In the genomic region with DNA sequence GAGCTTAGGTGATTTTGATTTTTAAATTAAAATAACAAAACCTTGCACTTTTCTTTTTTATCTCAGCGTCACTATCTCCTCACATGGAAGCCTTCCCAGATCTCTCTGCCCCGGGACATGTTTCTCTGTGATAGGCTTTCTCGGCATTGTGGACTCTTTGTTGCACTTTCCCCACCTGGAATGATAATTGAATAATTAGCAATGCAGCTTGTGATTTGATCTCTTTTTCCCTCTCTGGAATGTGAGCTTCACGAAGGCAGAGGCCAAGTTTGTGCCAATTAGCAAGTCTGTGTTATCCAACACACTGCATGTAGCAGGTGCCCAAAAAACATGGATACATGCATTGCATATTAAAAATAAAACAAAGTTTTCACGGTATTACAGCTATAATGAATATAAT, we compare ENCODE assay signal across 24 cellular contexts.
"Had no signal": no experiment of that assay in that cellular context is flagged by ENCODE, and none has a peak within 500 bp of the region (broad histone marks: within the 10 kb centered on the region; RNA-seq: fewer than 3 reads in every experiment).

No MANE protein-coding gene starts in this region.

- H3K27ac Mint-ChIP-seq: naive thymus-derived CD4-positive, alpha-beta T cell; nephron; stimulated activated effector memory CD8-positive, alpha-beta T cell treated with anti-CD3 and anti-CD28 coated beads, Interleukin-12 subunit alpha, Interleukin-12 subunit beta, amount 100 ng/mL, for 72 hours had no signal

- H3K36me3 Mint-ChIP-seq: stimulated activated effector memory CD8-positive, alpha-beta T cell treated with anti-CD3 and anti-CD28 coated beads, Interleukin-12 subunit alpha, Interleukin-12 subunit beta, amount 100 ng/mL, for 72 hours had no signal

- H3K27me3 Mint-ChIP-seq: central memory CD8-positive, alpha-beta T cell had no signal

- H3K4me1 ChIP-seq: esophagus squamous epithelium, heart right ventricle, lower lobe of right lung had no signal

- H3K9me3 ChIP-seq: esophagus squamous epithelium, heart right ventricle, lower lobe of right lung, prostate gland, right atrium auricular region, transverse colon had no signal

- H3K4me3 Mint-ChIP-seq: central memory CD8-positive, alpha-beta T cell; naive thymus-derived CD4-positive, alpha-beta T cell; nephron; stimulated activated effector memory CD8-positive, alpha-beta T cell treated with anti-CD3 and anti-CD28 coated beads, Interleukin-12 subunit alpha, Interleukin-12 subunit beta, amount 100 ng/mL, for 72 hours had no signal

- H3K27ac ChIP-seq: coronary artery, esophagus squamous epithelium, heart right ventricle, lower lobe of right lung, prostate gland, right atrium auricular region, transverse colon had no signal

- H3K27me3 ChIP-seq: esophagus squamous epithelium, heart right ventricle, right atrium auricular region, transverse colon had no signal

- H3K36me3 ChIP-seq: esophagus squamous epithelium, heart right ventricle, lower lobe of right lung, prostate gland, right atrium auricular region, transverse colon had no signal

- H3K9me3 Mint-ChIP-seq: nephron had no signal

- ATAC-seq: heart right ventricle; left colon; left ventricle myocardium superior; lower lobe of right lung; naive thymus-derived CD4-positive, alpha-beta T cell; sciatic nerve; stimulated activated effector memory CD8-positive, alpha-beta T cell treated with anti-CD3 and anti-CD28 coated beads, Interleukin-12 subunit alpha, Interleukin-12 subunit beta, amount 100 ng/mL, for 72 hours; stimulated activated naive CD8-positive, alpha-beta T cell treated with anti-CD3 and anti-CD28 coated beads, Interleukin-15, Interleukin-2, amounts not matched to agents 100 U/mL and 50 U/mL, for 24 hours had no signal

- H3K4me1 Mint-ChIP-seq: central memory CD8-positive, alpha-beta T cell; naive thymus-derived CD4-positive, alpha-beta T cell; stimulated activated effector memory CD8-positive, alpha-beta T cell treated with anti-CD3 and anti-CD28 coated beads, Interleukin-12 subunit alpha, Interleukin-12 subunit beta, amount 100 ng/mL, for 72 hours had no signal

- DNase-seq: dermis blood vessel endothelial cell; effector memory CD4-positive, alpha-beta T cell; erythroblast; esophagus squamous epithelium; glutamatergic neuron; heart right ventricle; hippocampal formation; left colon; left ventricle myocardium superior; lower lobe of right lung; midbrain; naive thymus-derived CD4-positive, alpha-beta T cell; nucleus accumbens; stimulated activated CD4-positive, alpha-beta T cell treated with anti-CD3 and anti-CD28 coated beads, Interleukin-2, amount 100 ng/mL, for 24 hours; stimulated activated CD4-positive, alpha-beta T cell treated with anti-CD3 and anti-CD28 coated beads, Interleukin-4, amount 100 ng/mL, for 24 hours; stimulated activated naive CD8-positive, alpha-beta T cell treated with anti-CD3 and anti-CD28 coated beads, Interleukin-15, Interleukin-2, amounts not matched to agents 100 U/mL and 50 U/mL, for 24 hours; transverse colon had no signal

- H3K4me3 ChIP-seq: coronary artery, esophagus squamous epithelium, heart right ventricle, lower lobe of right lung, prostate gland, right atrium auricular region, transverse colon had no signal
